1 cellular context compared by ENCODE assay signal in genomic region chr17:32943647-32944191, GRCh38.
TF ChIP-seq lines count a peak whose summit lies in the region.

No MANE protein-coding gene starts in this region.

TF ChIP-seq in WTC11, 78 proteins besides CTCF, POLR2A, EP300 and RAD21 (continued from another document):
- TF ChIP-seq ARID4B (CRISPR knock-in tag; IDR thresholded peaks at IDR 0.05; ENCODE audit: borderline replicate concordance) (no peak), CDX4 (CRISPR knock-in tag; IDR thresholded peaks at IDR 0.05; ENCODE audit: borderline replicate concordance) (no peak)
TF ChIP-seq in WTC11: peak in this region for 0.
